16 cellular contexts compared by ENCODE assay signal in the genomic region with DNA sequence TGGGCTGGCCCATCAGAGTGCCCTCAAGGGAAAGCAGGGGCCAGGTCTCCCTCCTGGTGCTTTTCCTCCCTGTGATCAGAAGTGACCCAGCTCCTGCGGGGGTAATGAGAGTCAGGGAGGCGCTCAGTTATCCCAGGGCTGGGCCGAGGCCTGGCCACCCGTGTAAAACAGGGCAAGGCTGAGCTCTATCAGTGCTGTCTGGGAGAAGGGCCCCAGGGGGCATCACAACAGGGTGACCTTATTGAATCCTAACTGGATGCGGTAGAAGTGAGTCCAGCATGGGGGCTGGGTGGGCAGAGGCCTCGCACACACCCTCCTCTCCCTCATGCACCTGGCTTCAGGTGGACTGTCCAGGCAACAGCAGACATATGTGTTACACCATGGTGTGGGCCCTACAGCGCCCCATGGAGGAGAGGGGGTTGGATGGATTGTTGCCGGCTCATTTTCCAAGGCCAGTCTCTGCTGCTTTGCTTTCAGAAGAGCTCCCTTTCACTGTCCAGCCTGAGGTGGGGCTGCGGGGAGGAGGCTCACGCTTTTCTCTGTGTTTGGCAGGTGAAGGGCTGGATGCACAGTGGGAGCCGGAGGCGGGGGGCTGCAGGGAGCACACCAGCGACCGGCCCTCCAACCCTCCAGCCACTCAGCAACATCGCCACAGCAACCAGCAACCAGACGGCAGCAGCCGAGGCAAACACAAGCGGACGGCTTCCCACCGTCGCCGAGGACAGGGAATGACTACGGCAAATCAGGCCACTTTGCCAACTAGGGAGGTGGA. TPM values are rescaled to one million over a fixed set of nuclear protein-coding genes. Genes with fewer than 3 reads are reported as not detected.
"Had no signal": no experiment of that assay in that cellular context is flagged by ENCODE, and none has a peak within 500 bp of the region (broad histone marks: within the 10 kb centered on the region; RNA-seq: fewer than 3 reads in every experiment).

No MANE protein-coding gene starts in this region.

- H3K4me1 Mint-ChIP-seq: activated B cell treated with CpG ODN at 0.5 μM for 24 hours; activated CD4-positive, alpha-beta T cell treated with anti-CD3 and anti-CD28 coated beads, Interleukin-2, amount 10 ng/mL, durations not matched to agents 7 days and 5 days; activated T-helper 17 cell treated with anti-CD3 and anti-CD28 coated beads, Interleukin-2, amount 50 U/mL, for 72 hours; stimulated activated memory B cell treated with anti-CD40 and anti-IgM and Interleukin-4, amounts not matched to agents 10 μg/mL and 1 μg/mL and 100 μg/mL, for 72 hours had no signal

- H3K4me3 ChIP-seq: lung, prostate gland, right lobe of liver had no signal

- H3K9me3 Mint-ChIP-seq: activated B cell treated with CpG ODN at 0.5 μM for 24 hours; activated CD4-positive, alpha-beta T cell treated with anti-CD3 and anti-CD28 coated beads, Interleukin-2, amount 10 ng/mL, durations not matched to agents 7 days and 5 days; activated naive CD4-positive, alpha-beta T cell treated with anti-CD3 and anti-CD28 coated beads for 36 hours; activated T-helper 17 cell treated with anti-CD3 and anti-CD28 coated beads, Interleukin-2, amount 50 U/mL, for 72 hours; effector memory CD8-positive, alpha-beta T cell; stimulated activated memory B cell treated with anti-CD40 and anti-IgM and Interleukin-4, amounts not matched to agents 10 μg/mL and 1 μg/mL and 100 μg/mL, for 72 hours; T-helper 1 cell treated with Interleukin-12 subunit alpha and Interleukin-12 subunit beta and Interleukin-4 antibody, amounts not matched to agents 30 μg/mL and 1 μg/mL, for 36 hours; type B pancreatic cell had no signal

- H3K27me3 Mint-ChIP-seq: activated B cell treated with CpG ODN at 0.5 μM for 24 hours; activated CD4-positive, alpha-beta T cell treated with anti-CD3 and anti-CD28 coated beads, Interleukin-2, amount 10 ng/mL, durations not matched to agents 7 days and 5 days; activated T-helper 17 cell treated with anti-CD3 and anti-CD28 coated beads, Interleukin-2, amount 50 U/mL, for 72 hours; effector memory CD8-positive, alpha-beta T cell; stimulated activated memory B cell treated with anti-CD40 and anti-IgM and Interleukin-4, amounts not matched to agents 10 μg/mL and 1 μg/mL and 100 μg/mL, for 72 hours; type B pancreatic cell had no signal

- H3K27ac ChIP-seq: neutrophil, prostate gland, right lobe of liver had no signal

- H3K36me3 Mint-ChIP-seq: stimulated activated memory B cell treated with anti-CD40 and anti-IgM and Interleukin-4, amounts not matched to agents 10 μg/mL and 1 μg/mL and 100 μg/mL, for 72 hours; type B pancreatic cell had no signal

- H3K9me3 ChIP-seq: neutrophil, prostate gland, right lobe of liver had no signal

- H3K27ac Mint-ChIP-seq: activated B cell treated with CpG ODN at 0.5 μM for 24 hours; activated CD4-positive, alpha-beta T cell treated with anti-CD3 and anti-CD28 coated beads, Interleukin-2, amount 10 ng/mL, durations not matched to agents 7 days and 5 days; activated naive CD4-positive, alpha-beta T cell treated with anti-CD3 and anti-CD28 coated beads for 36 hours; activated T-helper 17 cell treated with anti-CD3 and anti-CD28 coated beads, Interleukin-2, amount 50 U/mL, for 72 hours; stimulated activated memory B cell treated with anti-CD40 and anti-IgM and Interleukin-4, amounts not matched to agents 10 μg/mL and 1 μg/mL and 100 μg/mL, for 72 hours; T-helper 1 cell treated with Interleukin-12 subunit alpha and Interleukin-12 subunit beta and Interleukin-4 antibody, amounts not matched to agents 30 μg/mL and 1 μg/mL, for 36 hours had no signal

- H3K36me3 ChIP-seq: neutrophil, prostate gland, right lobe of liver had no signal

- H3K4me3 Mint-ChIP-seq: activated B cell treated with CpG ODN at 0.5 μM for 24 hours; activated CD4-positive, alpha-beta T cell treated with anti-CD3 and anti-CD28 coated beads, Interleukin-2, amount 10 ng/mL, durations not matched to agents 7 days and 5 days; activated naive CD4-positive, alpha-beta T cell treated with anti-CD3 and anti-CD28 coated beads for 36 hours; activated T-helper 17 cell treated with anti-CD3 and anti-CD28 coated beads, Interleukin-2, amount 50 U/mL, for 72 hours; effector memory CD8-positive, alpha-beta T cell; stimulated activated memory B cell treated with anti-CD40 and anti-IgM and Interleukin-4, amounts not matched to agents 10 μg/mL and 1 μg/mL and 100 μg/mL, for 72 hours; T-helper 1 cell treated with Interleukin-12 subunit alpha and Interleukin-12 subunit beta and Interleukin-4 antibody, amounts not matched to agents 30 μg/mL and 1 μg/mL, for 36 hours; type B pancreatic cell had no signal

- H3K27me3 ChIP-seq: neutrophil, right lobe of liver had no signal

- DNase-seq: activated B cell treated with CpG ODN at 0.5 μM for 24 hours; activated CD4-positive, alpha-beta T cell treated with anti-CD3 and anti-CD28 coated beads, Interleukin-2, amount 10 ng/mL, durations not matched to agents 7 days and 5 days; activated CD8-positive, alpha-beta memory T cell treated with anti-CD3 and anti-CD28 coated beads for 24 hours; activated naive CD4-positive, alpha-beta T cell treated with anti-CD3 and anti-CD28 coated beads for 36 hours; effector memory CD8-positive, alpha-beta T cell; left cardiac atrium; midbrain; right lobe of liver had no signal

- H3K4me1 ChIP-seq: right lobe of liver had no signal

RNA-seq across cellular contexts. Expression of a gene that starts 46.9 kb away (rescaled TPM):
- total RNA-seq: activated B cell treated with CpG ODN at 0.5 μM for 24 hours; activated T-helper 17 cell treated with anti-CD3 and anti-CD28 coated beads, Interleukin-2, amount 50 U/mL, for 72 hours; glomerular endothelial cell; left cardiac atrium; right lobe of liver had no signal

RNA-seq across cellular contexts. Expression of a gene that starts 50.4 kb away (rescaled TPM):
- total RNA-seq: activated naive CD4-positive, alpha-beta T cell treated with anti-CD3 and anti-CD28 coated beads for 36 hours had no signal
